Comparison of ENCODE assay signal across 8 cellular contexts in genomic region chr15:83837946-83838571, GRCh38.
A peak's percentile ranks its signal among the peaks of the same experiment; 100 is the strongest.
DNase-seq lines count a peak whose midpoint lies in the region; ATAC-seq lines count a peak whose summit lies in the region.

No MANE protein-coding gene starts in this region.

- H3K36me3 ChIP-seq in H7 (replicated peaks; ENCODE audit: control insufficient read depth, insufficient read depth, low read length), result no peaks in the 10 kb centered on the region

- DNase-seq in COLO829 (ENCODE audit: low spot score) (peak; percentile 40), H7 (peak; percentile 62), UCSD-AML1 (lab: John Stamatoyannopoulos, UW; ENCODE audit: unreplicated experiment) (peak; percentile 40), iPS-NIHi7 (ENCODE audit: extremely low spot score) (peak; percentile 77), KG1 (lab: John Stamatoyannopoulos, UW) (no peak)
- DNase-seq in activated CD8-positive, alpha-beta memory T cell treated with anti-CD3 and anti-CD28 coated beads, Interleukin-2, amount 50 U/mL, for 4 hours, result no peak

- no peak for ATAC-seq in HG03039 (IDR thresholded peaks at IDR 0.05; ENCODE audit: unreplicated experiment)
- no peak for ATAC-seq in GM18873 (IDR thresholded peaks at IDR 0.05; ENCODE audit: low FRiP score, unreplicated experiment)

- no peaks in the 10 kb centered on the region for H3K27me3 ChIP-seq in H7 (ENCODE audit: control insufficient read depth, insufficient read depth, low read length)

- no peak overlapping the region for H3K4me3 ChIP-seq in H7 (ENCODE audit: insufficient read depth, low read depth, low read length)

Comparison
In these comparisons a context has a peak if more than half of its experiments do, and no peak if none do; other contexts are left out.
1. DNase-seq: peak in COLO829 (single experiment), H7 (single experiment), UCSD-AML1 (single experiment) and iPS-NIHi7 (single experiment); none in activated CD8-positive, alpha-beta memory T cell treated with anti-CD3 and anti-CD28 coated beads, Interleukin-2, amount 50 U/mL, for 4 hours (single experiment) and KG1 (single experiment).